Comparison of ENCODE assay signal across 1 cellular context in the genomic region with DNA sequence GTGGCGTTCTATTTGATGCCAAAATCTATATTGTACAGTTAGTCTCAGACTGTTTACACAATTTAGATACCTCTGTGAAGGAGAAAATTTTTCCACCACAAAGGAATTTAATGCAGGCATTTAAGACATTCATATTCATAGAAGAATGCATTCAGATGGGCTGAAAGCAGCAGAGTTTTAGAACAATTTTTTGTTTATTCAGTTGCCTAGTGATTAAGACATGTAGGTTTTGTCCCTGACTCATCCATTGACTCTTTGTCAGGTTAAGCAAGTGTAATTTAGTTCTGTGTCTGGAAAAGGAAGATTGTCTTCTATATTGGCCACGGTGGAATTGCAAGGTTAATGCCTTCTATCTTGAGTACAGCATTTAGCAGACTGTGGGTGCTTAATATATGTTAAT.
TF ChIP-seq lines count a peak whose summit lies in the region.

No MANE protein-coding gene starts in this region.

TF ChIP-seq in GM23338, 12 proteins besides CTCF, POLR2A, EP300 and RAD21 (continued from another document):
- no peak for TF ChIP-seq ZNF462 (CRISPR knock-in tag; IDR thresholded peaks at IDR 0.05)
- no peak for TF ChIP-seq NANOG (IDR thresholded peaks at IDR 0.05; ENCODE audit: borderline replicate concordance)
